ENCODE assay signal across 25 cellular contexts in the genomic region with DNA sequence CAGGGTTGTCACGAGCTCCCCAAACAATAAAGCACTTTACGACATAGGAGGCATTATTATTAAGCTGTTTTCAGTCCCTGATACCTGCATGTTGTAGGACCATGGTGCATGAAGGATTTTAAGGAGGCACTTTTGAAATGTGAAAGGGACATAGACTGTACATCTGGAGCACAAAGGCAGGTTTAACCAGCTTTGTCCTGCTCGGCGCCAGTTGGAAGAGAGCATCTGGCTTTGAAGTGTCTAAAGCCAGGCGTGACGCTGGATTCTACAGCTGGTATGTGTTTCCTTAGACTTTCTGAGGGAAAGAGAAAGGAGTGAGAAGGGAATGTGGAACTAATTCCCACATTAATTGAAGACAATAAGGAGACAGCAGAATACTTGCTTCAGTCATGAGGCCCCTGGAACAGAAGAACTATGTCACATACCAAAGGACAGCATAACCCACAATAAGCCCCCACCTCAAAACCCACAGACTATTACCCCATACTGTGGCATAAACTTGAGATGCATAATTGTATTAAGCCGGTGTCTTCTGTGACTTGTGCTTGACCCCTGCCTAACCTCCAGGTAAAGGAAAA.
"Had no signal": no experiment of that assay in that cellular context is flagged by ENCODE, and none has a peak within 500 bp of the region (broad histone marks: within the 10 kb centered on the region; RNA-seq: fewer than 3 reads in every experiment).

No MANE protein-coding gene starts in this region.

- H3K9me3 ChIP-seq: gastrocnemius medialis, mucosa of descending colon, prostate gland, right atrium auricular region, testis, tibial artery had no signal

- H3K36me3 ChIP-seq: gastrocnemius medialis, prostate gland, right atrium auricular region, tibial artery, upper lobe of left lung had no signal

- FAIRE-seq: colon, endometrium, kidney, urothelium cell line had no signal

- H3K27me3 ChIP-seq: dorsolateral prefrontal cortex, gastrocnemius medialis, right atrium auricular region, testis, tibial artery, upper lobe of left lung had no signal

- H3K4me3 ChIP-seq: dorsolateral prefrontal cortex, gastrocnemius medialis, mucosa of descending colon, prostate gland, right atrium auricular region, testis, tibial artery, upper lobe of left lung had no signal

- H3K4me1 ChIP-seq: gastrocnemius medialis, prostate gland, right atrium auricular region, testis, tibial artery, upper lobe of left lung had no signal

- ATAC-seq: gastrocnemius medialis; left lobe of liver; mucosa of descending colon; sciatic nerve; stimulated activated memory B cell treated with anti-CD40 and anti-IgM and Interleukin-4, amounts not matched to agents 10 μg/mL and 1 μg/mL and 100 μg/mL, for 72 hours; stimulated activated naive CD8-positive, alpha-beta T cell treated with anti-CD3 and anti-CD28 coated beads, Interleukin-15, Interleukin-2, amounts not matched to agents 100 U/mL and 50 U/mL, for 24 hours had no signal

- DNase-seq: dorsolateral prefrontal cortex; effector memory CD4-positive, alpha-beta T cell; erythroblast; gastrocnemius medialis; head of caudate nucleus; kidney; mesenchymal stem cell; mucosa of descending colon; naive B cell; nucleus accumbens; stimulated activated CD4-positive, alpha-beta T cell treated with anti-CD3 and anti-CD28 coated beads, Interleukin-2, amount 100 ng/mL, for 24 hours; stimulated activated CD4-positive, alpha-beta T cell treated with anti-CD3 and anti-CD28 coated beads, Interleukin-4, amount 100 ng/mL, for 24 hours; stimulated activated naive CD8-positive, alpha-beta T cell treated with anti-CD3 and anti-CD28 coated beads, Interleukin-15, Interleukin-2, amounts not matched to agents 100 U/mL and 50 U/mL, for 24 hours; substantia nigra; testis; tibial artery; upper lobe of left lung had no signal

- H3K27ac ChIP-seq: dorsolateral prefrontal cortex, gastrocnemius medialis, prostate gland, right atrium auricular region, testis, tibial artery, upper lobe of left lung had no signal
